ENCODE assay signal across 22 cellular contexts in genomic region chr10:77834540-77834939, GRCh38.
DNase-seq lines count a peak whose midpoint lies in the region; ATAC-seq and TF ChIP-seq lines count a peak whose summit lies in the region.
"Had no signal": no experiment of that assay in that cellular context is flagged by ENCODE, and none has a peak within 500 bp of the region (broad histone marks: within the 10 kb centered on the region; RNA-seq: fewer than 3 reads in every experiment).

No MANE protein-coding gene starts in this region.

- no peaks in the 10 kb centered on the region for H3K9me3 Mint-ChIP-seq in CD4-positive, alpha-beta memory T cell
- H3K9me3 Mint-ChIP-seq in activated T-helper 1 cell treated with anti-CD3 and anti-CD28 coated beads, Interleukin-12 subunit alpha, Interleukin-12 subunit beta, Interleukin-2, Interleukin-4 antibody, amounts not matched to agents 30 ng/mL and 10 ng/mL and 1 ng/mL, durations not matched to agents 14 hours and 24 hours and 36 hours, result no peaks in the 10 kb centered on the region
- H3K9me3 Mint-ChIP-seq in memory B cell, result no peaks in the 10 kb centered on the region
- H3K9me3 Mint-ChIP-seq: activated B cell treated with CpG ODN at 0.5 μM for 24 hours, nephron had no signal

- no peak for DNase-seq in CD4-positive, alpha-beta memory T cell
- DNase-seq in activated T-helper 1 cell treated with anti-CD3 and anti-CD28 coated beads, Interleukin-12 subunit alpha, Interleukin-12 subunit beta, Interleukin-2, Interleukin-4 antibody, amounts not matched to agents 30 ng/mL and 10 ng/mL and 1 ng/mL, durations not matched to agents 14 hours and 24 hours and 36 hours (ENCODE audit: low spot score), result no peak
- DNase-seq in memory B cell (ENCODE audit: low spot score in 2 of 2) (no peak), aorta (no peak), esophagus muscularis mucosa (ENCODE audit: extremely low spot score) (no peak)
- DNase-seq: activated B cell treated with CpG ODN at 0.5 μM for 24 hours; activated gamma-delta T cell; Caco-2; central memory CD4-positive, alpha-beta T cell; esophagus squamous epithelium; GOT3; mesendoderm; NCI-H2171; NCI-H526; stimulated activated naive CD4-positive, alpha-beta T cell; T-helper 9 cell; trophoblast cell had no signal

- 62 to 69% methylated on average over 2 of the region's 2 CpGs for WGBS in aorta, 2 donors
- WGBS in esophagus muscularis mucosa, result 60% methylated on average over 1 of the region's 2 CpGs

- no peaks in the 10 kb centered on the region for H3K36me3 Mint-ChIP-seq in CD4-positive, alpha-beta memory T cell
- no peaks in the 10 kb centered on the region for H3K36me3 Mint-ChIP-seq in activated T-helper 1 cell treated with anti-CD3 and anti-CD28 coated beads, Interleukin-12 subunit alpha, Interleukin-12 subunit beta, Interleukin-2, Interleukin-4 antibody, amounts not matched to agents 30 ng/mL and 10 ng/mL and 1 ng/mL, durations not matched to agents 14 hours and 24 hours and 36 hours (ENCODE audit: low read depth)
- H3K36me3 Mint-ChIP-seq in memory B cell, result no peaks in the 10 kb centered on the region

- H3K9ac ChIP-seq in BLaER1 treated with 17β-estradiol and CSF1 and Interleukin-3, amounts not matched to agents 10 nM and 100 nM, result peak overlapping the region in 1 of 11 experiments; percentile 18; a peak in 1 of 22 replicates

- H3K36me3 ChIP-seq in BLaER1 treated with 17β-estradiol and CSF1 and Interleukin-3, amounts not matched to agents 10 nM and 100 nM, result peaks cover 29 to 59% (median 39%) of the 10 kb centered on the region in 11 experiments; a peak in 21 of 22 replicates
- H3K36me3 ChIP-seq in CD4-positive, alpha-beta memory T cell (ENCODE audit: insufficient read depth, low read length), result no peaks in the 10 kb centered on the region
- peaks cover 0 to 19% of the 10 kb centered on the region in 2 donors for H3K36me3 ChIP-seq in aorta (ENCODE audit: control insufficient read depth in 1 of 2, insufficient read depth in 2 of 2, low read length in 1 of 2)
- peaks cover 43 to 94% (median 69%) of the 10 kb centered on the region in 4 donors for H3K36me3 ChIP-seq in esophagus muscularis mucosa

- TF ChIP-seq POLR2A in esophagus muscularis mucosa (IDR thresholded peaks at IDR 0.05; ENCODE audit: low read depth), result no peak

- TF ChIP-seq EP300 in esophagus muscularis mucosa (IDR thresholded peaks at IDR 0.05), result no peak

- H3K4me1 Mint-ChIP-seq in CD4-positive, alpha-beta memory T cell, result peaks cover 27 to 59% (median 39%) of the 10 kb centered on the region in 4 donors
- peaks cover 29% of the 10 kb centered on the region for H3K4me1 Mint-ChIP-seq in activated T-helper 1 cell treated with anti-CD3 and anti-CD28 coated beads, Interleukin-12 subunit alpha, Interleukin-12 subunit beta, Interleukin-2, Interleukin-4 antibody, amounts not matched to agents 30 ng/mL and 10 ng/mL and 1 ng/mL, durations not matched to agents 14 hours and 24 hours and 36 hours (ENCODE audit: low read depth)
- peaks cover 12% of the 10 kb centered on the region for H3K4me1 Mint-ChIP-seq in memory B cell

- peak overlapping the region; percentile 81 to 96 (median 94) for H3K27ac Mint-ChIP-seq in CD4-positive, alpha-beta memory T cell
- H3K27ac Mint-ChIP-seq in activated T-helper 1 cell treated with anti-CD3 and anti-CD28 coated beads, Interleukin-12 subunit alpha, Interleukin-12 subunit beta, Interleukin-2, Interleukin-4 antibody, amounts not matched to agents 30 ng/mL and 10 ng/mL and 1 ng/mL, durations not matched to agents 14 hours and 24 hours and 36 hours, result peak overlapping the region; percentile 72
- peak overlapping the region; percentile 58 for H3K27ac Mint-ChIP-seq in memory B cell
- H3K27ac Mint-ChIP-seq: activated B cell treated with CpG ODN at 0.5 μM for 24 hours, nephron had no signal

- peak overlapping the region in 2 of 8 donors; percentile 28 to 29 for H3K4me3 Mint-ChIP-seq in CD4-positive, alpha-beta memory T cell
- no peak overlapping the region for H3K4me3 Mint-ChIP-seq in activated T-helper 1 cell treated with anti-CD3 and anti-CD28 coated beads, Interleukin-12 subunit alpha, Interleukin-12 subunit beta, Interleukin-2, Interleukin-4 antibody, amounts not matched to agents 30 ng/mL and 10 ng/mL and 1 ng/mL, durations not matched to agents 14 hours and 24 hours and 36 hours
- no peak overlapping the region for H3K4me3 Mint-ChIP-seq in memory B cell
- H3K4me3 Mint-ChIP-seq: activated B cell treated with CpG ODN at 0.5 μM for 24 hours, nephron had no signal

- H3K4me1 ChIP-seq in BLaER1 treated with 17β-estradiol and CSF1 and Interleukin-3, amounts not matched to agents 10 nM and 100 nM, result peaks cover 35 to 48% (median 45%) of the 10 kb centered on the region in 10 experiments
- H3K4me1 ChIP-seq in CD4-positive, alpha-beta memory T cell (ENCODE audit: insufficient read depth, low read length), result peaks cover 47% of the 10 kb centered on the region
- H3K4me1 ChIP-seq in aorta (ENCODE audit: control insufficient read depth in 1 of 2, insufficient read depth in 2 of 2, low read length in 2 of 2) (no peaks in the 10 kb centered on the region), esophagus muscularis mucosa (peaks cover 14 to 36% (median 27%) of the 10 kb centered on the region in 4 donors)
- H3K4me1 ChIP-seq: Caco-2, prostate gland, SJSA1 had no signal

- H3K4me3 ChIP-seq in BLaER1 treated with 17β-estradiol and CSF1 and Interleukin-3, amounts not matched to agents 10 nM and 100 nM, result no peak overlapping the region
- no peak overlapping the region for H3K4me3 ChIP-seq in CD4-positive, alpha-beta memory T cell (ENCODE audit: low read length in 2 of 2)
- H3K4me3 ChIP-seq in aorta (ENCODE audit: low read length in 2 of 2) (no peak overlapping the region), esophagus muscularis mucosa (no peak overlapping the region)
- H3K4me3 ChIP-seq: esophagus squamous epithelium, prostate gland, SJSA1 had no signal

- no peaks in the 10 kb centered on the region for H3K27me3 Mint-ChIP-seq in CD4-positive, alpha-beta memory T cell
- no peaks in the 10 kb centered on the region for H3K27me3 Mint-ChIP-seq in activated T-helper 1 cell treated with anti-CD3 and anti-CD28 coated beads, Interleukin-12 subunit alpha, Interleukin-12 subunit beta, Interleukin-2, Interleukin-4 antibody, amounts not matched to agents 30 ng/mL and 10 ng/mL and 1 ng/mL, durations not matched to agents 14 hours and 24 hours and 36 hours (ENCODE audit: insufficient read depth)
- no peaks in the 10 kb centered on the region for H3K27me3 Mint-ChIP-seq in memory B cell
- H3K27me3 Mint-ChIP-seq: activated B cell treated with CpG ODN at 0.5 μM for 24 hours had no signal

- H3K27ac ChIP-seq in BLaER1 treated with 17β-estradiol and CSF1 and Interleukin-3, amounts not matched to agents 10 nM and 100 nM, result peak overlapping the region in 1 of 11 experiments; percentile 50; a peak in 1 of 22 replicates
- peak overlapping the region; percentile 82 for H3K27ac ChIP-seq in CD4-positive, alpha-beta memory T cell (ENCODE audit: low read depth, low read length)
- H3K27ac ChIP-seq in aorta (ENCODE audit: low read depth in 1 of 2, low read length in 2 of 2) (no peak overlapping the region), esophagus muscularis mucosa (replicated peaks in 1 of 4) (no peak overlapping the region)
- H3K27ac ChIP-seq: SJSA1 had no signal

- CTCF ChIA-PET in CD4-positive, alpha-beta memory T cell (lab: Charles Lee; ENCODE audit: partially characterized antibody), result interaction anchor here (4.9 to 10.5 kb wide), 2 partner anchors 12 to 117 kb away, joined by 23 to 282 read pairs; no protein-coding TSS in a partner anchor

- POLR2A ChIA-PET in CD4-positive, alpha-beta memory T cell (lab: Charles Lee; ENCODE audit: partially characterized antibody), result no interaction called here

- H3K9me3 ChIP-seq in BLaER1 treated with 17β-estradiol and CSF1 and Interleukin-3, amounts not matched to agents 10 nM and 100 nM (replicated peaks in 1 of 11), result no peaks in the 10 kb centered on the region
- H3K9me3 ChIP-seq in CD4-positive, alpha-beta memory T cell (ENCODE audit: control insufficient read depth in 1 of 2, low read length in 2 of 2), result no peaks in the 10 kb centered on the region
- H3K9me3 ChIP-seq in aorta (ENCODE audit: control insufficient read depth, low read length), result no peaks in the 10 kb centered on the region
- no peaks in the 10 kb centered on the region for H3K9me3 ChIP-seq in esophagus muscularis mucosa
- H3K9me3 ChIP-seq: Caco-2, esophagus squamous epithelium, prostate gland, SJSA1 had no signal

- peak overlapping the region; percentile 81 to 97 (median 92); a peak in 21 of 22 replicates for H3K4me2 ChIP-seq in BLaER1 treated with 17β-estradiol and CSF1 and Interleukin-3, amounts not matched to agents 10 nM and 100 nM

- H3K27me3 ChIP-seq in BLaER1 treated with 17β-estradiol and CSF1 and Interleukin-3, amounts not matched to agents 10 nM and 100 nM, result no peaks in the 10 kb centered on the region
- H3K27me3 ChIP-seq in CD4-positive, alpha-beta memory T cell (ENCODE audit: insufficient read depth, low read length), result no peaks in the 10 kb centered on the region
- no peaks in the 10 kb centered on the region for H3K27me3 ChIP-seq in aorta (ENCODE audit: control insufficient read depth in 1 of 2, insufficient read depth in 2 of 2, low read length in 1 of 2)
- no peaks in the 10 kb centered on the region for H3K27me3 ChIP-seq in esophagus muscularis mucosa
- H3K27me3 ChIP-seq: esophagus squamous epithelium, SJSA1 had no signal

- ATAC-seq in memory B cell (ENCODE audit: low read depth) (no peak), aorta (ENCODE audit: low FRiP score) (no peak), HG03280 (IDR thresholded peaks at IDR 0.05; ENCODE audit: unreplicated experiment) (no peak)

- intact Hi-C loops in CD4-positive, alpha-beta memory T cell (cut with micrococcal nuclease), result loop anchor here (10.0 kb wide), 1 partner anchor 660 kb away; no protein-coding TSS in a partner anchor
- intact Hi-C loops in activated T-helper 1 cell treated with anti-CD3 and anti-CD28 coated beads, Interleukin-12 subunit alpha, Interleukin-12 subunit beta, Interleukin-2, Interleukin-4 antibody, amounts not matched to agents 30 ng/mL and 10 ng/mL and 1 ng/mL, durations not matched to agents 14 hours and 24 hours and 36 hours (cut with micrococcal nuclease), result no loop called here
- intact Hi-C loops in aorta (cut with DNase I), result no loop called here
- intact Hi-C loops in esophagus muscularis mucosa (cut with DNase I), result no loop called here

- TF ChIP-seq CTCF in esophagus muscularis mucosa (IDR thresholded peaks at IDR 0.05), result no peak

- peaks cover 0 to 46% (median 31%) of the 10 kb centered on the region in 11 experiments; a peak in 14 of 22 replicates for H4K20me1 ChIP-seq in BLaER1 treated with 17β-estradiol and CSF1 and Interleukin-3, amounts not matched to agents 10 nM and 100 nM
